Comparison of ENCODE assay signal across 11 cellular contexts in the genomic region with DNA sequence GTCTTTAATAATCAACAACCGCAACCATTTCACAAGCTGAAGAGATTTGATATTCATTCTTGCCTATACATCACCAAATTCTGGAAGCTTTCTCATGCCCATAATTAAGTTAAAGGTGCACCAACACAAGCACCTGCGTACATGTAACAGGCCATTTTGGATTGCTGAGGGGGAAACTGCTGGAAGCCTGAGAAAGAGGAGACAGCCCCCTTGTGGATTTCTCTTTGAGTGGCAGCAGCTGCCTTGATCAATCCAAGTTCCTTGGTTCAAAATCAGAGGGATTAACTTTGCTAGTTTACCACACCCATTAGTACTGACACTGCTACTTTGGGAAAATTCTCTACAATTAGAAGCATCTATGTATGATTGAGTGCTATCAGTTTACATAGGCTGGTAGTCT.
DNase-seq lines count a peak whose midpoint lies in the region; ATAC-seq and TF ChIP-seq lines count a peak whose summit lies in the region.
"Had no signal": no experiment of that assay in that cellular context is flagged by ENCODE, and none has a peak within 500 bp of the region (broad histone marks: within the 10 kb centered on the region; RNA-seq: fewer than 3 reads in every experiment).

No MANE protein-coding gene starts in this region.

- no peak overlapping the region for H3K4me3 ChIP-seq in vagina
- no peak overlapping the region for H3K4me3 ChIP-seq in prostate gland
- H3K4me3 ChIP-seq: GM23248 had no signal

- WGBS in prostate gland: 98% methylated on average over 2 of the region's 2 CpGs

- H3K27ac ChIP-seq in vagina: no peak overlapping the region
- H3K27ac ChIP-seq in prostate gland: no peak overlapping the region
- H3K27ac ChIP-seq: GM23248 had no signal

- TF ChIP-seq CTCF in vagina (IDR thresholded peaks at IDR 0.05) (no peak), prostate gland (IDR thresholded peaks at IDR 0.05) (no peak)

- peaks cover 4% of the 10 kb centered on the region for H3K4me1 ChIP-seq in vagina
- H3K4me1 ChIP-seq in prostate gland (replicated peaks): no peaks in the 10 kb centered on the region

- ATAC-seq in GM19035 (IDR thresholded peaks at IDR 0.05; ENCODE audit: unreplicated experiment) (no peak), GM19328 (IDR thresholded peaks at IDR 0.05; ENCODE audit: unreplicated experiment) (no peak)

- no peaks in the 10 kb centered on the region for H3K9me3 ChIP-seq in vagina
- H3K9me3 ChIP-seq in prostate gland: no peaks in the 10 kb centered on the region

- no peaks in the 10 kb centered on the region for H3K27me3 ChIP-seq in vagina
- H3K27me3 ChIP-seq in prostate gland (replicated peaks; ENCODE audit: insufficient read depth): no peaks in the 10 kb centered on the region

- TF ChIP-seq POLR2A in vagina (IDR thresholded peaks at IDR 0.05): no peak
- TF ChIP-seq POLR2A in prostate gland (IDR thresholded peaks at IDR 0.05): no peak

- peak; percentile 11 for DNase-seq in Daoy (ENCODE audit: low read depth)
- DNase-seq in NCI-H146 treated with DMSO at 0.1 percent for 48 hours (lab: John Stamatoyannopoulos, UW; ENCODE audit: unreplicated experiment): peak; percentile 7
- DNase-seq in UCSD-AML1 (lab: John Stamatoyannopoulos, UW; ENCODE audit: unreplicated experiment): peak; percentile 10
- DNase-seq in islet precursor cell: peak; percentile 68
- DNase-seq in vagina (ENCODE audit: extremely low spot score in 2 of 2): no peak
- no peak for DNase-seq in prostate gland (ENCODE audit: low spot score)
- DNase-seq: GM23248, mammary epithelial cell, NCI-H1048 had no signal

- intact Hi-C loops in vagina (cut with DNase I) (no loop called here), prostate gland (cut with DNase I) (no loop called here)

- H3K36me3 ChIP-seq in vagina (no peaks in the 10 kb centered on the region), prostate gland (no peaks in the 10 kb centered on the region)

Comparison
In these comparisons a context has a peak if more than half of its experiments do, and no peak if none do; other contexts are left out.
1. DNase-seq: peak in Daoy (single experiment), NCI-H146 treated with DMSO at 0.1 percent for 48 hours (single experiment), UCSD-AML1 (single experiment) and islet precursor cell (single experiment); none in vagina (0 of 2) and prostate gland (single experiment).